Comparison of ENCODE assay signal across 8 cellular contexts in the genomic region with DNA sequence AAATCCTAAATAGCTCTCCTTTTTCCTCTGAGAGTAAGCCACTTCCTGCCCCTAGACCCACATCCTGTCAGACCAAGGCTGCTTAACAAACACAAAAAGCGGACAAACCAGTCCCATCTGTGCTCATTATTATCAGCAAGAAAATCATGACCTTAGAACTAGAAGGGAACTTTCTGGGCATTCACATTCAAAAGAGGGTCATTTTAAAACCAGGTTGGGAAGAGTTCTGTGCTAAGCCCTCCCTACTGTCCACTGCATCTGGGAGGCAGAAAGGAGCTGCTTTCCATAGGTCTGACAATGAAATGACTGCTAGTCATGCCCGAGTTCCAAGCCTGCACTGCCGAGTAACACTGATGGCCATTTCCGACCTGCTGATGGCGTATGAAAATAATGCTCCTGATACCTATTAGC. TPM values are rescaled to one million over a fixed set of nuclear protein-coding genes. Genes with fewer than 3 reads are reported as not detected.
DNase-seq lines count a peak whose midpoint lies in the region; ATAC-seq and TF ChIP-seq lines count a peak whose summit lies in the region.

No MANE protein-coding gene starts in this region.

- H3K36me3 ChIP-seq in upper lobe of right lung: peaks cover 11% of the 10 kb centered on the region

- peaks cover 91% of the 10 kb centered on the region for H3K4me1 Mint-ChIP-seq in activated CD4-positive, alpha-beta memory T cell treated with anti-CD3 and anti-CD28 coated beads for 36 hours (ENCODE audit: low read depth)
- H3K4me1 Mint-ChIP-seq in immature natural killer cell: peaks cover 92 to 94% of the 10 kb centered on the region in 2 donors

- peaks cover 58% of the 10 kb centered on the region for H3K4me1 ChIP-seq in upper lobe of right lung

- no peaks in the 10 kb centered on the region for H3K27me3 Mint-ChIP-seq in activated CD4-positive, alpha-beta memory T cell treated with anti-CD3 and anti-CD28 coated beads for 36 hours
- H3K27me3 Mint-ChIP-seq in immature natural killer cell (ENCODE audit: low read depth in 3 of 3): peaks cover 2 to 9% (median 2%) of the 10 kb centered on the region in 3 donors

- H3K27ac Mint-ChIP-seq in activated CD4-positive, alpha-beta memory T cell treated with anti-CD3 and anti-CD28 coated beads for 36 hours: peak overlapping the region; percentile 78
- peak overlapping the region; percentile 81 to 97 (median 87) for H3K27ac Mint-ChIP-seq in immature natural killer cell

- CTCF ChIA-PET in activated CD4-positive, alpha-beta memory T cell treated with anti-CD3 and anti-CD28 coated beads for 36 hours (lab: Charles Lee): interaction anchor here (0.6 to 1.6 kb wide), 4 partner anchors 11 to 167 kb away, joined by 3 to 5 read pairs (median 4); no protein-coding TSS in a partner anchor

- intact Hi-C loops in activated CD4-positive, alpha-beta memory T cell treated with anti-CD3 and anti-CD28 coated beads for 36 hours (cut with micrococcal nuclease): no loop called here
- intact Hi-C loops in upper lobe of right lung (cut with DNase I): no loop called here

- H3K4me3 ChIP-seq in upper lobe of right lung: peak overlapping the region; percentile 19

- peak; percentile 59 for DNase-seq in ELF-1 (ENCODE audit: low read depth, low spot score)
- peak; percentile 88 for DNase-seq in HT-29 (ENCODE audit: low spot score)
- DNase-seq in activated CD4-positive, alpha-beta memory T cell treated with anti-CD3 and anti-CD28 coated beads for 36 hours: peak; percentile 55
- peak; percentile 69 to 73 (median 73) for DNase-seq in immature natural killer cell
- no peak for DNase-seq in upper lobe of right lung
- DNase-seq in G401 (ENCODE audit: low spot score): no peak
- DNase-seq in amygdala (lab: John Stamatoyannopoulos, UW): no peak

- ATAC-seq in GM19452 (IDR thresholded peaks at IDR 0.05; ENCODE audit: unreplicated experiment): peak; percentile 79
- ATAC-seq in upper lobe of right lung: peak; percentile 66

- H3K9me3 ChIP-seq in upper lobe of right lung: no peaks in the 10 kb centered on the region

- H3K4me3 Mint-ChIP-seq in activated CD4-positive, alpha-beta memory T cell treated with anti-CD3 and anti-CD28 coated beads for 36 hours: peak overlapping the region; percentile 35
- peak overlapping the region; percentile 74 to 88 (median 78) for H3K4me3 Mint-ChIP-seq in immature natural killer cell

- H3K9me3 Mint-ChIP-seq in activated CD4-positive, alpha-beta memory T cell treated with anti-CD3 and anti-CD28 coated beads for 36 hours: no peaks in the 10 kb centered on the region
- H3K9me3 Mint-ChIP-seq in immature natural killer cell: no peaks in the 10 kb centered on the region

- H3K27me3 ChIP-seq in upper lobe of right lung: no peaks in the 10 kb centered on the region

- peaks cover 39% of the 10 kb centered on the region for H3K36me3 Mint-ChIP-seq in activated CD4-positive, alpha-beta memory T cell treated with anti-CD3 and anti-CD28 coated beads for 36 hours
- H3K36me3 Mint-ChIP-seq in immature natural killer cell: peaks cover 0 to 9% (median 0%) of the 10 kb centered on the region in 3 donors

- POLR2A ChIA-PET in activated CD4-positive, alpha-beta memory T cell treated with anti-CD3 and anti-CD28 coated beads for 36 hours (lab: Charles Lee): interaction anchor here (0.6 to 0.8 kb wide), 2 partner anchors 10 to 315 kb away, joined by 4 to 6 read pairs; no protein-coding TSS in a partner anchor

- peak overlapping the region; percentile 75 for H3K27ac ChIP-seq in upper lobe of right lung

- TF ChIP-seq CTCF in upper lobe of right lung (IDR thresholded peaks at IDR 0.05): no peak

- in situ Hi-C loops in G401 (cut with HindIII; ENCODE audit: low sequenced_read_pairs): no loop called here

RNA-seq across cellular contexts. Expression of gene EZR, which starts 15.4 kb away (rescaled TPM):
- 277 and 282 TPM in 2 replicates for total RNA-seq in HT-29 (2014; rRNA removed; shearing (Covaris generic))
- total RNA-seq in activated CD4-positive, alpha-beta memory T cell treated with anti-CD3 and anti-CD28 coated beads for 36 hours: 100 to 1,000 TPM; 255 to 256 TPM
- polyA plus RNA-seq in immature natural killer cell: 100 to 1,000 TPM; 129 to 153 (median 139) TPM
- 260 TPM for total RNA-seq in upper lobe of right lung
- 206 and 261 TPM in 2 replicates for total RNA-seq in G401 (2014; rRNA removed; shearing (Covaris generic))

Comparison
In these comparisons a context has a peak if more than half of its experiments do, and no peak if none do; other contexts are left out.
1. DNase-seq: peak in ELF-1 (single experiment), HT-29 (single experiment), activated CD4-positive, alpha-beta memory T cell treated with anti-CD3 and anti-CD28 coated beads for 36 hours (single experiment) and immature natural killer cell (3 of 3); none in upper lobe of right lung (single experiment), G401 (single experiment) and amygdala (0 of 56).